In the genomic region with DNA sequence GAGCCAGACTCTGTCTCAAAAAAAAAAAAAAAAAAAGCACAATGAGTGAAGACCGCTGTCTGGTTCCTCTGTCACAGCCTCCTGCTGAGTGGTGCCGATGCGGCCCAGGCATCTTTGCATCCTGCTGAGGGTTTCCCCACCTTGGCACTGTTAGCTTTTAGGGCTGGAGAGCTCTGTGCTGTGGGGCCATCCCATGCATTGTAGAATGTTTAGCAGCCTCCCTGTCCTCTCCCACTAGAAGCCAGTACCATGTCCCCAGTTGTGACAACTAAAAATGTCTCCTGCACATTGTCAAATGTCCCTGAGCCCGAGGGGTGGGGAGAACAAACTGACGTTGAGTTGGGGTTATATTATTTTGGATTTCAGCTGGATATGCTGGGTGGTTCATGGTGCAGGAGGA, we compare ENCODE assay signal across 1 cellular context.
TF ChIP-seq lines count a peak whose summit lies in the region.

No MANE protein-coding gene starts in this region.

TF ChIP-seq in IMR-90, 13 proteins besides CTCF, POLR2A, EP300 and RAD21:
- TF ChIP-seq CHD1 (IDR thresholded peaks at IDR 0.05; ENCODE audit: low read depth, low read length) (no peak), FOS (IDR thresholded peaks at IDR 0.05; ENCODE audit: low read depth, low read length) (no peak), MXI1 (IDR thresholded peaks at IDR 0.05; ENCODE audit: borderline replicate concordance, low read depth, low read length) (no peak), SMC3 (IDR thresholded peaks at IDR 0.05; ENCODE audit: low read depth, low read length) (no peak), CEBPB (IDR thresholded peaks at IDR 0.05; ENCODE audit: low read depth, low read length) (no peak), BHLHE40 (IDR thresholded peaks at IDR 0.05; ENCODE audit: low read depth, low read length) (no peak), NFE2L2 (IDR thresholded peaks at IDR 0.05; ENCODE audit: low read depth, low read length) (no peak), RFX5 (IDR thresholded peaks at IDR 0.05; ENCODE audit: low read depth, low read length) (no peak)
- TF ChIP-seq, protein P1, sequence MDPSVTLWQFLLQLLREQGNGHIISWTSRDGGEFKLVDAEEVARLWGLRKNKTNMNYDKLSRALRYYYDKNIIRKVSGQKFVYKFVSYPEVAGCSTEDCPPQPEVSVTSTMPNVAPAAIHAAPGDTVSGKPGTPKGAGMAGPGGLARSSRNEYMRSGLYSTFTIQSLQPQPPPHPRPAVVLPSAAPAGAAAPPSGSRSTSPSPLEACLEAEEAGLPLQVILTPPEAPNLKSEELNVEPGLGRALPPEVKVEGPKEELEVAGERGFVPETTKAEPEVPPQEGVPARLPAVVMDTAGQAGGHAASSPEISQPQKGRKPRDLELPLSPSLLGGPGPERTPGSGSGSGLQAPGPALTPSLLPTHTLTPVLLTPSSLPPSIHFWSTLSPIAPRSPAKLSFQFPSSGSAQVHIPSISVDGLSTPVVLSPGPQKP (IDR thresholded peaks at IDR 0.05; ENCODE audit: borderline replicate concordance, low read depth, low read length): no peak
